15 cellular contexts compared by ENCODE assay signal in the genomic region with DNA sequence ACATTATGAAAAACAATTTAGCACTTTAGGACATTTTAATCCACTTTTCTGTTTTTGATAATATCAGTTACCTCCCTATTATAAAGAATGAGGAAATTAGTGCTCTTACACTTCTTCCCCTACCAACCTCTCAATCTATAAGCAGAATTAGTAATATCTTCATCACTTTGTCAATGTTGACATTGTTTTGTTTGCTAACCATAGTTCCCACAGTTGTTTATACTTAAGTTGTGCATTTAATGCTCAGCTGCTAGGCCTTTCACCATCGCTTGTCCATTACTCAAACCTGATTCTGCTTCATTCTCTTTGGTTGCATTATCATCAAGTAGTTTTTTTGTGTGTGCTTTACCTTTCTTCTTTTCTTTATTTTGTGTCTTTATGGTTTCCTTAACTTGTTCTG.
DNase-seq lines count a peak whose midpoint lies in the region; ATAC-seq and TF ChIP-seq lines count a peak whose summit lies in the region.
"Had no signal": no experiment of that assay in that cellular context is flagged by ENCODE, and none has a peak within 500 bp of the region (broad histone marks: within the 10 kb centered on the region; RNA-seq: fewer than 3 reads in every experiment).

No MANE protein-coding gene starts in this region.

- H3K27me3 ChIP-seq in PC-3 (ENCODE audit: low read length): no peaks in the 10 kb centered on the region

- no peaks in the 10 kb centered on the region for H3K79me2 ChIP-seq in PC-3 (ENCODE audit: low read length)

- BruUV-seq in PC-3 (replicated peaks; lab: Mats Ljungman, UMichigan): no TSS peak

- POLR2A ChIA-PET in PC-3 (lab: Charles Lee; ENCODE audit: unreplicated experiment): interaction anchor here (0.6 kb wide), 1 partner anchor 14 kb away, joined by 5 read pairs; no protein-coding TSS in a partner anchor

- H3K4me3 ChIP-seq in LNCaP clone FGC (ENCODE audit: low read depth, low read length) (no peak overlapping the region), PC-3 (ENCODE audit: low read length) (no peak overlapping the region), epithelial cell of esophagus (ENCODE audit: low read length) (no peak overlapping the region)
- H3K4me3 ChIP-seq: A549 had no signal

- no peaks in the 10 kb centered on the region for H3K9me3 ChIP-seq in PC-3 (ENCODE audit: low read length)
- H3K9me3 ChIP-seq: A549, Caco-2 had no signal

- no peaks in the 10 kb centered on the region for H3K36me3 ChIP-seq in PC-3 (ENCODE audit: low read depth, low read length)

- CTCF ChIA-PET in PC-3 (lab: Charles Lee): no interaction called here

- no peaks in the 10 kb centered on the region for H3K9me2 ChIP-seq in PC-3 (replicated peaks; ENCODE audit: low read length)

- intact Hi-C loops in PC-3 (cut with micrococcal nuclease): loop anchor here (10.0 kb wide), 1 partner anchor 201 kb away; no protein-coding TSS in a partner anchor

- H3K9ac ChIP-seq in PC-3 (ENCODE audit: low read length): no peak overlapping the region; the same call in 1 of the 2 replicates

- H2AFZ ChIP-seq in PC-3 (ENCODE audit: low read length): no peak overlapping the region

- H3K4me2 ChIP-seq in PC-3 (ENCODE audit: low read length): 0 out of 2 replicates have a peak overlapping the region, but pooled peaks have one; percentile 12
- H3K4me2 ChIP-seq: A549 had no signal

- H3F3A ChIP-seq in PC-3 (ENCODE audit: low read length, unreplicated experiment): no peaks in the 10 kb centered on the region

- no peaks in the 10 kb centered on the region for H4K20me1 ChIP-seq in PC-3 (ENCODE audit: low read length)

- DNase-seq in LNCaP clone FGC (ENCODE audit: low read depth): peak; percentile 44
- DNase-seq in PC-3: peak; percentile 57
- DNase-seq in epithelial cell of esophagus (ENCODE audit: low read depth): peak; percentile 13
- peak; percentile 15 for DNase-seq in renal cortical epithelial cell (ENCODE audit: low read depth)
- no peak for DNase-seq in NCI-H2029 treated with DMSO at 0.1 percent for 48 hours (lab: John Stamatoyannopoulos, UW)
- no peak for DNase-seq in cerebellum (ENCODE audit: low spot score)
- DNase-seq: Caco-2; CD8-positive, alpha-beta memory T cell; DMS79 treated with DMSO at 0.1 percent for 48 hours; EL; GOT3; H9 had no signal

- peak overlapping the region; percentile 66 for H3K27ac ChIP-seq in PC-3 (ENCODE audit: low read length)
- H3K27ac ChIP-seq: A549 had no signal

- peaks cover 22% of the 10 kb centered on the region for H3K4me1 ChIP-seq in PC-3 (ENCODE audit: insufficient read depth, low read length)
- H3K4me1 ChIP-seq: A549, Caco-2 had no signal

- ATAC-seq in PC-3: peak; percentile 84
- ATAC-seq in HG03196 (IDR thresholded peaks at IDR 0.05; ENCODE audit: unreplicated experiment): no peak
- ATAC-seq: A549, HepG2 had no signal

- TF ChIP-seq CTCF in LNCaP clone FGC (IDR thresholded peaks at IDR 0.05; ENCODE audit: control insufficient read depth, extremely low read depth, insufficient read depth): no peak
- no peak for TF ChIP-seq CTCF in PC-3 (conservative IDR thresholded peaks at IDR 0.05; ENCODE audit: low read depth, low read length)
- no peak for TF ChIP-seq CTCF in epithelial cell of esophagus (IDR thresholded peaks at IDR 0.05; ENCODE audit: insufficient read depth, low read depth, low read length, missing control alignments)

Comparison
In these comparisons a context has a peak if more than half of its experiments do, and no peak if none do; other contexts are left out.
1. DNase-seq: peak in LNCaP clone FGC (single experiment), PC-3 (single experiment), epithelial cell of esophagus (single experiment) and renal cortical epithelial cell (single experiment); none in NCI-H2029 treated with DMSO at 0.1 percent for 48 hours (single experiment) and cerebellum (single experiment).